24 cellular contexts compared by ENCODE assay signal in genomic region chr1:205972491-205973168, GRCh38. TPM values are rescaled to one million over a fixed set of nuclear protein-coding genes. Genes with fewer than 3 reads are reported as not detected.
DNase-seq lines count a peak whose midpoint lies in the region; ATAC-seq, FAIRE-seq and TF ChIP-seq lines count a peak whose summit lies in the region.
"Had no signal": no experiment of that assay in that cellular context is flagged by ENCODE, and none has a peak within 500 bp of the region (broad histone marks: within the 10 kb centered on the region; RNA-seq: fewer than 3 reads in every experiment).

No MANE protein-coding gene starts in this region.

- H3K27me3 ChIP-seq in GM12878 (replicated peaks in 1 of 2; ENCODE audit: control insufficient read depth in 2 of 2, insufficient read depth in 2 of 2, low read length in 1 of 2) (no peaks in the 10 kb centered on the region; a peak in 1 of 4 replicates), trophoblast cell (ENCODE audit: insufficient read depth, low read length) (no peaks in the 10 kb centered on the region), aorta (ENCODE audit: control insufficient read depth in 1 of 2, insufficient read depth in 2 of 2, low read length in 1 of 2) (no peaks in the 10 kb centered on the region)
- H3K27me3 ChIP-seq: SJCRH30, vagina had no signal

- POLR2A ChIA-PET in activated CD8-positive, alpha-beta T cell treated with anti-CD3 and anti-CD28 coated beads, Interleukin-2, amount 10 ng/mL, durations not matched to agents 7 days and 5 days (lab: Charles Lee): no interaction called here
- POLR2A ChIA-PET in activated CD8-positive, alpha-beta T cell treated with anti-CD3 and anti-CD28 coated beads for 36 hours (lab: Charles Lee): no interaction called here
- POLR2A ChIA-PET in GM12878 (lab: Charles Lee): no interaction called here
- POLR2A ChIA-PET in activated CD4-positive, alpha-beta T cell treated with anti-CD3 and anti-CD28 coated beads, Interleukin-2, amount 10 ng/mL, durations not matched to agents 7 days and 5 days (lab: Charles Lee): no interaction called here

- no peak overlapping the region for H3K4ac ChIP-seq in trophoblast cell (ENCODE audit: low read depth, low read length)

- no peak overlapping the region for H3K14ac ChIP-seq in trophoblast cell (ENCODE audit: low read length)

- H4K91ac ChIP-seq in trophoblast cell (ENCODE audit: low read depth, low read length): no peak overlapping the region

- no peak for TF ChIP-seq RAD21 in GM12878 (IDR thresholded peaks at IDR 0.05; ENCODE audit: insufficient read depth, low read depth, low read length)

- no peak overlapping the region for H4K12ac ChIP-seq in trophoblast cell (ENCODE audit: low read depth, low read length)

- no peak overlapping the region for H3K18ac ChIP-seq in trophoblast cell (ENCODE audit: low read length)

- H3K9ac ChIP-seq in GM12878 (ENCODE audit: control insufficient read depth, insufficient read depth, low read length) (no peak overlapping the region), trophoblast cell (ENCODE audit: low read length) (peak overlapping the region; percentile 1)

- CTCF ChIA-PET in activated CD8-positive, alpha-beta T cell treated with anti-CD3 and anti-CD28 coated beads, Interleukin-2, amount 10 ng/mL, durations not matched to agents 7 days and 5 days (lab: Charles Lee): interaction anchor here (0.9 to 2.6 kb wide), 2 partner anchors 9 to 181 kb away, joined by 3 to 10 read pairs; no protein-coding TSS in a partner anchor
- CTCF ChIA-PET in activated CD8-positive, alpha-beta T cell treated with anti-CD3 and anti-CD28 coated beads for 36 hours (lab: Charles Lee): interaction anchor here (1.9 to 2.1 kb wide), 2 partner anchors 12 to 54 kb away, joined by 5 to 10 read pairs; no protein-coding TSS in a partner anchor
- CTCF ChIA-PET in GM12878 (lab: Yijun Ruan, JAX): interaction anchor here (0.9 to 3.0 kb wide), 6 partner anchors 53 to 314 kb away, joined by 3 to 13 read pairs (median 6); no protein-coding TSS in a partner anchor
- CTCF ChIA-PET in activated CD4-positive, alpha-beta T cell treated with anti-CD3 and anti-CD28 coated beads, Interleukin-2, amount 10 ng/mL, durations not matched to agents 7 days and 5 days (lab: Charles Lee): no interaction called here

- DNase-seq in activated CD8-positive, alpha-beta T cell treated with anti-CD3 and anti-CD28 coated beads, Interleukin-2, amount 10 ng/mL, durations not matched to agents 7 days and 5 days: no peak
- DNase-seq in activated CD8-positive, alpha-beta T cell treated with anti-CD3 and anti-CD28 coated beads for 36 hours: no peak
- DNase-seq in ELR (ENCODE audit: low read depth) (peak; percentile 42), GM12878 (ENCODE audit: low read depth, low spot score) (no peak), trophoblast cell (no peak), sciatic nerve (ENCODE audit: low spot score) (no peak), aorta (no peak)
- no peak for DNase-seq in activated CD4-positive, alpha-beta T cell treated with anti-CD3 and anti-CD28 coated beads, Interleukin-2, amount 10 ng/mL, durations not matched to agents 7 days and 5 days
- DNase-seq: activated T-cell treated with anti-CD3 and anti-CD28 coated beads, Interleukin-2, amount 50 U/mL, for 72 hours; CD4-positive, alpha-beta memory T cell; foreskin fibroblast; HFFc6; KG1; mesenchymal stem cell; natural killer cell; NCI-H1048; NCI-H2171; NCI-H526 treated with DMSO at 0.1 percent for 48 hours; SJCRH30; substantia nigra had no signal

- H3K36me3 ChIP-seq in GM12878 (ENCODE audit: control insufficient read depth in 2 of 2, insufficient read depth in 2 of 2, low read length in 1 of 2) (no peaks in the 10 kb centered on the region), trophoblast cell (ENCODE audit: control insufficient read depth in 1 of 2, insufficient read depth in 2 of 2, low read length in 2 of 2) (no peaks in the 10 kb centered on the region), aorta (ENCODE audit: control insufficient read depth in 1 of 2, insufficient read depth in 2 of 2, low read length in 1 of 2) (no peaks in the 10 kb centered on the region)
- H3K36me3 ChIP-seq: SJCRH30, vagina had no signal

- no peak for FAIRE-seq in GM12878 (lab: Jason Lieb, UNC)
- FAIRE-seq: endothelial cell of umbilical vein had no signal

- TF ChIP-seq POLR2A in GM12878 (IDR thresholded peaks at IDR 0.05; ENCODE audit: low read depth, low read length): no peak

- no peak overlapping the region for H3K4me3 ChIP-seq in GM12878
- H3K4me3 ChIP-seq in trophoblast cell (ENCODE audit: low read depth, low read length): peak overlapping the region; percentile 61
- no peak overlapping the region for H3K4me3 ChIP-seq in aorta (ENCODE audit: low read length in 2 of 2)
- H3K4me3 ChIP-seq: SJCRH30, vagina had no signal

- H3K9me3 ChIP-seq in GM12878 (replicated peaks; ENCODE audit: control insufficient read depth, insufficient read depth, low read length) (no peaks in the 10 kb centered on the region), trophoblast cell (ENCODE audit: insufficient read depth, low read depth, low read length) (peaks cover 20% of the 10 kb centered on the region), aorta (ENCODE audit: control insufficient read depth, low read length) (no peaks in the 10 kb centered on the region)
- H3K9me3 ChIP-seq: SJCRH30, vagina had no signal

- TF ChIP-seq CTCF in activated CD8-positive, alpha-beta T cell treated with anti-CD3 and anti-CD28 coated beads for 36 hours (IDR thresholded peaks at IDR 0.05): no peak
- TF ChIP-seq CTCF in GM12878 (IDR thresholded peaks at IDR 0.05 in 2 of 3, conservative IDR thresholded peaks at IDR 0.05 in 1 of 3; ENCODE audit: control insufficient read depth in 2 of 3, extremely low read depth in 1 of 3, insufficient read depth in 1 of 3, low read depth in 3 of 3, low read length in 3 of 3): no peak

- no peaks in the 10 kb centered on the region for H3K4me1 ChIP-seq in GM12878 (ENCODE audit: control insufficient read depth, insufficient read depth, low read length)
- peaks cover 0 to 3% of the 10 kb centered on the region in 2 experiments for H3K4me1 ChIP-seq in trophoblast cell (ENCODE audit: control insufficient read depth in 1 of 2, insufficient read depth in 2 of 2, low read length in 2 of 2)
- no peaks in the 10 kb centered on the region for H3K4me1 ChIP-seq in aorta (ENCODE audit: control insufficient read depth in 1 of 2, insufficient read depth in 2 of 2, low read length in 2 of 2)

- TF ChIP-seq EP300 in GM12878 (IDR thresholded peaks at IDR 0.05; ENCODE audit: borderline replicate concordance in 1 of 2, control insufficient read depth in 1 of 2, low read depth in 2 of 2, low read length in 2 of 2): no peak

- H3K4me3 Mint-ChIP-seq in activated CD8-positive, alpha-beta T cell treated with anti-CD3 and anti-CD28 coated beads, Interleukin-2, amount 10 ng/mL, durations not matched to agents 7 days and 5 days: no peak overlapping the region
- no peak overlapping the region for H3K4me3 Mint-ChIP-seq in activated CD8-positive, alpha-beta T cell treated with anti-CD3 and anti-CD28 coated beads for 36 hours
- no peak overlapping the region for H3K4me3 Mint-ChIP-seq in activated CD4-positive, alpha-beta T cell treated with anti-CD3 and anti-CD28 coated beads, Interleukin-2, amount 10 ng/mL, durations not matched to agents 7 days and 5 days
- H3K4me3 Mint-ChIP-seq: activated T-cell treated with anti-CD3 and anti-CD28 coated beads, Interleukin-2, amount 50 U/mL, for 72 hours; CD4-positive, alpha-beta memory T cell; HFFc6; natural killer cell had no signal

- ATAC-seq in activated CD8-positive, alpha-beta T cell treated with anti-CD3 and anti-CD28 coated beads, Interleukin-2, amount 10 ng/mL, durations not matched to agents 7 days and 5 days: peak; percentile 50
- ATAC-seq in activated CD8-positive, alpha-beta T cell treated with anti-CD3 and anti-CD28 coated beads for 36 hours: no peak
- peak; percentile 40 for ATAC-seq in GM12878
- no peak for ATAC-seq in sciatic nerve
- ATAC-seq in aorta (ENCODE audit: low FRiP score): no peak

- no peaks in the 10 kb centered on the region for H3K9me3 Mint-ChIP-seq in activated CD8-positive, alpha-beta T cell treated with anti-CD3 and anti-CD28 coated beads, Interleukin-2, amount 10 ng/mL, durations not matched to agents 7 days and 5 days (ENCODE audit: insufficient read depth)
- peaks cover 5% of the 10 kb centered on the region for H3K9me3 Mint-ChIP-seq in activated CD8-positive, alpha-beta T cell treated with anti-CD3 and anti-CD28 coated beads for 36 hours
- H3K9me3 Mint-ChIP-seq in activated CD4-positive, alpha-beta T cell treated with anti-CD3 and anti-CD28 coated beads, Interleukin-2, amount 10 ng/mL, durations not matched to agents 7 days and 5 days: peaks cover 15% of the 10 kb centered on the region
- H3K9me3 Mint-ChIP-seq: CD4-positive, alpha-beta memory T cell; natural killer cell had no signal

- WGBS in GM12878 (ENCODE audit: insufficient coverage, insufficient replicate concordance, low lambda C conversion rate, missing lambda C conversion rate): 69% methylated on average over 9 of the region's 11 CpGs
- 100% methylated on average over 5 of the region's 11 CpGs for WGBS in trophoblast cell (ENCODE audit: extremely low coverage, insufficient coverage, insufficient read length)
- WGBS in aorta, 2 donors: 80 to 81% methylated on average over 11 of the region's 11 CpGs

- no peak overlapping the region for H3K4me2 ChIP-seq in GM12878 (ENCODE audit: control insufficient read depth, insufficient read depth)
- H3K4me2 ChIP-seq in trophoblast cell (ENCODE audit: low read length): no peak overlapping the region

- no peaks in the 10 kb centered on the region for H3K36me3 Mint-ChIP-seq in activated CD8-positive, alpha-beta T cell treated with anti-CD3 and anti-CD28 coated beads, Interleukin-2, amount 10 ng/mL, durations not matched to agents 7 days and 5 days (ENCODE audit: low read depth)
- H3K36me3 Mint-ChIP-seq in activated CD8-positive, alpha-beta T cell treated with anti-CD3 and anti-CD28 coated beads for 36 hours (ENCODE audit: low read depth): no peaks in the 10 kb centered on the region
- no peaks in the 10 kb centered on the region for H3K36me3 Mint-ChIP-seq in activated CD4-positive, alpha-beta T cell treated with anti-CD3 and anti-CD28 coated beads, Interleukin-2, amount 10 ng/mL, durations not matched to agents 7 days and 5 days (ENCODE audit: low read depth)
- H3K36me3 Mint-ChIP-seq: activated naive CD4-positive, alpha-beta T cell treated with anti-CD3 and anti-CD28 coated beads, Interleukin-2, amount 50 U/mL, for 72 hours; CD4-positive, alpha-beta memory T cell; natural killer cell had no signal

- intact Hi-C loops in activated CD8-positive, alpha-beta T cell treated with anti-CD3 and anti-CD28 coated beads for 36 hours (cut with micrococcal nuclease): no loop called here
- intact Hi-C loops in GM12878 (cut with micrococcal nuclease; ENCODE audit: unreplicated experiment): no loop called here
- intact Hi-C loops in sciatic nerve (cut with DNase I): no loop called here
- intact Hi-C loops in aorta (cut with DNase I): loop anchor here in 1 of 2 donors (10.0 kb wide), 1 partner anchor 308 kb away; no protein-coding TSS in a partner anchor

- no peaks in the 10 kb centered on the region for H3K79me1 ChIP-seq in trophoblast cell (ENCODE audit: low read length)

- no peaks in the 10 kb centered on the region for H4K20me1 ChIP-seq in GM12878 (ENCODE audit: control insufficient read depth, insufficient read depth)

- no peak overlapping the region for H2AK5ac ChIP-seq in trophoblast cell (ENCODE audit: low read length)

- H2BK5ac ChIP-seq in trophoblast cell (ENCODE audit: low read depth, low read length, poor library complexity): no peak overlapping the region

- no peak overlapping the region for H3K27ac Mint-ChIP-seq in activated CD8-positive, alpha-beta T cell treated with anti-CD3 and anti-CD28 coated beads, Interleukin-2, amount 10 ng/mL, durations not matched to agents 7 days and 5 days
- H3K27ac Mint-ChIP-seq in activated CD8-positive, alpha-beta T cell treated with anti-CD3 and anti-CD28 coated beads for 36 hours: no peak overlapping the region
- H3K27ac Mint-ChIP-seq in activated CD4-positive, alpha-beta T cell treated with anti-CD3 and anti-CD28 coated beads, Interleukin-2, amount 10 ng/mL, durations not matched to agents 7 days and 5 days: no peak overlapping the region
- H3K27ac Mint-ChIP-seq: activated naive CD4-positive, alpha-beta T cell treated with anti-CD3 and anti-CD28 coated beads, Interleukin-2, amount 50 U/mL, for 72 hours; activated T-cell treated with anti-CD3 and anti-CD28 coated beads, Interleukin-2, amount 50 U/mL, for 72 hours; HFFc6; natural killer cell had no signal

- H2AFZ ChIP-seq in GM12878 (ENCODE audit: control insufficient read depth, low read depth, low read length) (no peak overlapping the region), trophoblast cell (ENCODE audit: insufficient read depth, low read length, poor library complexity) (no peak overlapping the region)

- no peak overlapping the region for H2BK12ac ChIP-seq in trophoblast cell (ENCODE audit: low read length)

- H2BK120ac ChIP-seq in trophoblast cell (ENCODE audit: insufficient read depth, low read length, poor library complexity): no peak overlapping the region

- in situ Hi-C loops in GM12878 (cut with MboI): no loop called here

- H3K79me2 ChIP-seq in GM12878 (ENCODE audit: control insufficient read depth, insufficient read depth, low read length) (no peaks in the 10 kb centered on the region), trophoblast cell (ENCODE audit: control insufficient read depth, insufficient read depth, low read length, poor library complexity) (no peaks in the 10 kb centered on the region)

- BruUV-seq in GM12878 (replicated peaks; lab: Mats Ljungman, UMichigan): no TSS peak

- H3K27ac ChIP-seq in GM12878 (ENCODE audit: control insufficient read depth, insufficient read depth) (no peak overlapping the region), trophoblast cell (ENCODE audit: low read depth, low read length) (no peak overlapping the region), aorta (ENCODE audit: low read depth in 1 of 2, low read length in 2 of 2) (no peak overlapping the region)
- H3K27ac ChIP-seq: SJCRH30, vagina had no signal

- H3K23ac ChIP-seq in trophoblast cell (ENCODE audit: low read length): peak overlapping the region; percentile 3

- H3K4me1 Mint-ChIP-seq in activated CD8-positive, alpha-beta T cell treated with anti-CD3 and anti-CD28 coated beads, Interleukin-2, amount 10 ng/mL, durations not matched to agents 7 days and 5 days (ENCODE audit: low read depth): no peaks in the 10 kb centered on the region
- H3K4me1 Mint-ChIP-seq in activated CD8-positive, alpha-beta T cell treated with anti-CD3 and anti-CD28 coated beads for 36 hours (ENCODE audit: low read depth): no peaks in the 10 kb centered on the region
- no peaks in the 10 kb centered on the region for H3K4me1 Mint-ChIP-seq in activated CD4-positive, alpha-beta T cell treated with anti-CD3 and anti-CD28 coated beads, Interleukin-2, amount 10 ng/mL, durations not matched to agents 7 days and 5 days

- H3K27me3 Mint-ChIP-seq in activated CD8-positive, alpha-beta T cell treated with anti-CD3 and anti-CD28 coated beads, Interleukin-2, amount 10 ng/mL, durations not matched to agents 7 days and 5 days (ENCODE audit: low read depth): no peaks in the 10 kb centered on the region
- H3K27me3 Mint-ChIP-seq in activated CD8-positive, alpha-beta T cell treated with anti-CD3 and anti-CD28 coated beads for 36 hours: peaks cover 1% of the 10 kb centered on the region
- no peaks in the 10 kb centered on the region for H3K27me3 Mint-ChIP-seq in activated CD4-positive, alpha-beta T cell treated with anti-CD3 and anti-CD28 coated beads, Interleukin-2, amount 10 ng/mL, durations not matched to agents 7 days and 5 days

- SMC1A ChIA-PET in GM12878 (lab: Charles Lee; ENCODE audit: uncharacterized antibody, unreplicated experiment): interaction anchor here (2.2 kb wide), 1 partner anchor 181 kb away, joined by 7 read pairs; no protein-coding TSS in a partner anchor

- RAD21 ChIA-PET in GM12878 (lab: Charles Lee; ENCODE audit: unreplicated experiment): interaction anchor here (1.0 to 2.4 kb wide), 2 partner anchors 53 to 55 kb away, joined by 3 to 6 read pairs; no protein-coding TSS in a partner anchor

- H4K8ac ChIP-seq in trophoblast cell (ENCODE audit: low read depth, low read length): no peak overlapping the region

RNA-seq across cellular contexts. Expression of gene SLC26A9, which starts 29.4 kb away (rescaled TPM):
- total RNA-seq in activated CD8-positive, alpha-beta T cell treated with anti-CD3 and anti-CD28 coated beads, Interleukin-2, amount 10 ng/mL, durations not matched to agents 7 days and 5 days: not detected
- total RNA-seq in activated CD8-positive, alpha-beta T cell treated with anti-CD3 and anti-CD28 coated beads for 36 hours: not detected
- total RNA-seq in GM12878 (2013; cell fraction: nucleolus; rRNA removed): not detected in 2 replicates
- total RNA-seq in GM12878 (2014; rRNA removed): 0.11 and 0.17 TPM in 2 replicates
- 0.18 TPM in 2 replicates for total RNA-seq in GM12878 (2014; rRNA removed; fragmentation: Illumina TruSeq; extraction: Trizol)
- total RNA-seq in GM12878 (2021): 0.11 and 0.15 TPM in 2 replicates
- polyA plus RNA-seq in GM12878 (2011; ENCODE audit: low read depth): not detected
- 0.20 and 0.33 TPM in 2 replicates for polyA plus RNA-seq in GM12878 (2011; rRNA removed)
- 0.33 and 0.39 TPM in 2 replicates for polyA plus RNA-seq in GM12878 (2011; cell fraction: cytosol; rRNA removed)
- polyA plus RNA-seq in GM12878 (2011; cell fraction: nucleus; rRNA removed): 0.32 and 0.45 TPM in 2 replicates
- 0.06 and 0.07 TPM in 2 replicates for polyA plus RNA-seq in GM12878 (2012)
- polyA plus RNA-seq in GM12878 (2014; fragmentation: Illumina TruSeq; extraction: Trizol): 0.22 and 0.32 TPM in 2 replicates
- polyA plus RNA-seq in GM12878 (2014; fragmentation: Nextera tagmentation; extraction: Ambion mirVana): under 1 TPM; 0.11 to 0.15 TPM
- polyA plus RNA-seq in GM12878 (2014; rRNA removed): 0.08 and 0.40 TPM in 2 replicates
- under 1 TPM; 0.09 to 0.23 TPM for polyA plus RNA-seq in GM12878 (2016; fragmentation: Nextera tagmentation; extraction: Ambion mirVana)
- polyA minus RNA-seq in GM12878 (2011; rRNA and poly(A)+ RNA removed): 0.10 and 0.15 TPM in 2 replicates
- not detected in 2 replicates for polyA minus RNA-seq in GM12878 (2011; cell fraction: cytosol; rRNA and poly(A)+ RNA removed)
- 0.12 and 0.19 TPM in 2 replicates for polyA minus RNA-seq in GM12878 (2011; cell fraction: nucleus; rRNA and poly(A)+ RNA removed)
- 0.01 TPM in 1 of 2 replicates, not detected in the other for polyA plus RNA-seq in trophoblast cell (2013)
- total RNA-seq in sciatic nerve: not detected
- total RNA-seq in aorta: under 1 TPM in 1 of 2 donors, not detected in 1; 0.18 TPM
- polyA plus RNA-seq in aorta: under 1 TPM; 0.13 to 0.18 TPM
- not detected for total RNA-seq in activated CD4-positive, alpha-beta T cell treated with anti-CD3 and anti-CD28 coated beads, Interleukin-2, amount 10 ng/mL, durations not matched to agents 7 days and 5 days
- total RNA-seq: activated naive CD4-positive, alpha-beta T cell treated with anti-CD3 and anti-CD28 coated beads, Interleukin-2, amount 50 U/mL, for 72 hours; activated T-cell treated with anti-CD3 and anti-CD28 coated beads, Interleukin-2, amount 50 U/mL, for 72 hours; CD4-positive, alpha-beta memory T cell; HFFc6; kidney epithelial cell; natural killer cell had no signal
- polyA plus RNA-seq: CD4-positive, alpha-beta memory T cell had no signal

RNA-seq across cellular contexts. Expression of gene RAB7B, which starts 30.6 kb away (rescaled TPM):
- not detected for total RNA-seq in activated CD8-positive, alpha-beta T cell treated with anti-CD3 and anti-CD28 coated beads, Interleukin-2, amount 10 ng/mL, durations not matched to agents 7 days and 5 days
- total RNA-seq in activated CD8-positive, alpha-beta T cell treated with anti-CD3 and anti-CD28 coated beads for 36 hours: not detected
- not detected in 2 replicates for total RNA-seq in GM12878 (2013; cell fraction: nucleolus; rRNA removed)
- total RNA-seq in GM12878 (2014; rRNA removed) (not detected in 2 replicates), GM12878 (2014; rRNA removed; fragmentation: Illumina TruSeq; extraction: Trizol) (not detected in 2 replicates), GM12878 (2021) (not detected in 2 replicates), sciatic nerve (5.1 TPM), aorta (10 to 100 TPM in 1 of 2 donors, 1 to 10 TPM in 1; 1.7 to 11.4 TPM)
- not detected for polyA plus RNA-seq in GM12878 (2011; ENCODE audit: low read depth)
- polyA plus RNA-seq in GM12878 (2011; rRNA removed) (not detected in 2 replicates), GM12878 (2014; fragmentation: Illumina TruSeq; extraction: Trizol) (not detected in 2 replicates), GM12878 (2014; fragmentation: Nextera tagmentation; extraction: Ambion mirVana) (not detected), GM12878 (2014; rRNA removed) (0.05 TPM in 1 of 2 replicates, not detected in the other), GM12878 (2016; fragmentation: Nextera tagmentation; extraction: Ambion mirVana) (under 1 TPM in 1 of 2 experiments, not detected in 1; 0.09 TPM), aorta (1 to 10 TPM; 2.5 to 7.9 TPM)
- polyA plus RNA-seq in GM12878 (2011; cell fraction: cytosol; rRNA removed): not detected in 2 replicates
- polyA plus RNA-seq in GM12878 (2011; cell fraction: nucleus; rRNA removed): not detected in 2 replicates
- polyA plus RNA-seq in GM12878 (2012): not detected in 2 replicates
- not detected in 2 replicates for polyA minus RNA-seq in GM12878 (2011; rRNA and poly(A)+ RNA removed)
- polyA minus RNA-seq in GM12878 (2011; cell fraction: cytosol; rRNA and poly(A)+ RNA removed): not detected in 2 replicates
- not detected in 2 replicates for polyA minus RNA-seq in GM12878 (2011; cell fraction: nucleus; rRNA and poly(A)+ RNA removed)
- polyA plus RNA-seq in trophoblast cell (2013): 2.4 and 2.6 TPM in 2 replicates
- not detected for total RNA-seq in activated CD4-positive, alpha-beta T cell treated with anti-CD3 and anti-CD28 coated beads, Interleukin-2, amount 10 ng/mL, durations not matched to agents 7 days and 5 days
- total RNA-seq: activated naive CD4-positive, alpha-beta T cell treated with anti-CD3 and anti-CD28 coated beads, Interleukin-2, amount 50 U/mL, for 72 hours; activated T-cell treated with anti-CD3 and anti-CD28 coated beads, Interleukin-2, amount 50 U/mL, for 72 hours; endothelial cell of umbilical vein; SJCRH30 had no signal
- polyA plus RNA-seq: CD4-positive, alpha-beta memory T cell had no signal

RNA-seq across cellular contexts. Expression of gene CTSE, which starts 51.1 kb away (rescaled TPM):
- not detected for total RNA-seq in activated CD8-positive, alpha-beta T cell treated with anti-CD3 and anti-CD28 coated beads, Interleukin-2, amount 10 ng/mL, durations not matched to agents 7 days and 5 days
- total RNA-seq in activated CD8-positive, alpha-beta T cell treated with anti-CD3 and anti-CD28 coated beads for 36 hours: not detected
- not detected in 2 replicates for total RNA-seq in GM12878 (2013; cell fraction: nucleolus; rRNA removed)
- not detected in 2 replicates for total RNA-seq in GM12878 (2014; rRNA removed)
- total RNA-seq in GM12878 (2014; rRNA removed; fragmentation: Illumina TruSeq; extraction: Trizol): not detected in 2 replicates
- 0.26 TPM in 1 of 2 replicates, not detected in the other for total RNA-seq in GM12878 (2021)
- not detected for polyA plus RNA-seq in GM12878 (2011; ENCODE audit: low read depth)
- polyA plus RNA-seq in GM12878 (2011; rRNA removed): not detected in 2 replicates
- not detected in 2 replicates for polyA plus RNA-seq in GM12878 (2011; cell fraction: cytosol; rRNA removed)
- not detected in 2 replicates for polyA plus RNA-seq in GM12878 (2011; cell fraction: nucleus; rRNA removed)
- polyA plus RNA-seq in GM12878 (2012): not detected in 2 replicates
- not detected in 2 replicates for polyA plus RNA-seq in GM12878 (2014; fragmentation: Illumina TruSeq; extraction: Trizol)
- not detected for polyA plus RNA-seq in GM12878 (2014; fragmentation: Nextera tagmentation; extraction: Ambion mirVana)
- polyA plus RNA-seq in GM12878 (2014; rRNA removed): not detected in 2 replicates
- polyA plus RNA-seq in GM12878 (2016; fragmentation: Nextera tagmentation; extraction: Ambion mirVana): not detected
- not detected in 2 replicates for polyA minus RNA-seq in GM12878 (2011; rRNA and poly(A)+ RNA removed)
- not detected in 2 replicates for polyA minus RNA-seq in GM12878 (2011; cell fraction: cytosol; rRNA and poly(A)+ RNA removed)
- polyA minus RNA-seq in GM12878 (2011; cell fraction: nucleus; rRNA and poly(A)+ RNA removed): not detected in 2 replicates
- 0.73 and 0.93 TPM in 2 replicates for polyA plus RNA-seq in trophoblast cell (2013)
- total RNA-seq in sciatic nerve: 1.1 TPM
- under 1 TPM in 1 of 2 donors, not detected in 1; 0.69 TPM for total RNA-seq in aorta
- polyA plus RNA-seq in aorta: 10 to 100 TPM in 1 of 2 donors, under 1 TPM in 1; 0.26 to 18.9 TPM
- total RNA-seq in activated CD4-positive, alpha-beta T cell treated with anti-CD3 and anti-CD28 coated beads, Interleukin-2, amount 10 ng/mL, durations not matched to agents 7 days and 5 days: not detected
- total RNA-seq: activated naive CD4-positive, alpha-beta T cell treated with anti-CD3 and anti-CD28 coated beads, Interleukin-2, amount 50 U/mL, for 72 hours; activated T-cell treated with anti-CD3 and anti-CD28 coated beads, Interleukin-2, amount 50 U/mL, for 72 hours; CD4-positive, alpha-beta memory T cell; endothelial cell of umbilical vein; HFFc6; kidney epithelial cell; natural killer cell; SJCRH30; vagina had no signal
- polyA plus RNA-seq: CD4-positive, alpha-beta memory T cell had no signal

Comparison
In these comparisons a context has a peak if more than half of its experiments do, and no peak if none do; other contexts are left out.
1. ATAC-seq: peak in activated CD8-positive, alpha-beta T cell treated with anti-CD3 and anti-CD28 coated beads, Interleukin-2, amount 10 ng/mL, durations not matched to agents 7 days and 5 days (single experiment) and GM12878 (single experiment); none in activated CD8-positive, alpha-beta T cell treated with anti-CD3 and anti-CD28 coated beads for 36 hours (single experiment), sciatic nerve (single experiment) and aorta (single experiment).